1 cellular context compared by ENCODE assay signal in the genomic region with DNA sequence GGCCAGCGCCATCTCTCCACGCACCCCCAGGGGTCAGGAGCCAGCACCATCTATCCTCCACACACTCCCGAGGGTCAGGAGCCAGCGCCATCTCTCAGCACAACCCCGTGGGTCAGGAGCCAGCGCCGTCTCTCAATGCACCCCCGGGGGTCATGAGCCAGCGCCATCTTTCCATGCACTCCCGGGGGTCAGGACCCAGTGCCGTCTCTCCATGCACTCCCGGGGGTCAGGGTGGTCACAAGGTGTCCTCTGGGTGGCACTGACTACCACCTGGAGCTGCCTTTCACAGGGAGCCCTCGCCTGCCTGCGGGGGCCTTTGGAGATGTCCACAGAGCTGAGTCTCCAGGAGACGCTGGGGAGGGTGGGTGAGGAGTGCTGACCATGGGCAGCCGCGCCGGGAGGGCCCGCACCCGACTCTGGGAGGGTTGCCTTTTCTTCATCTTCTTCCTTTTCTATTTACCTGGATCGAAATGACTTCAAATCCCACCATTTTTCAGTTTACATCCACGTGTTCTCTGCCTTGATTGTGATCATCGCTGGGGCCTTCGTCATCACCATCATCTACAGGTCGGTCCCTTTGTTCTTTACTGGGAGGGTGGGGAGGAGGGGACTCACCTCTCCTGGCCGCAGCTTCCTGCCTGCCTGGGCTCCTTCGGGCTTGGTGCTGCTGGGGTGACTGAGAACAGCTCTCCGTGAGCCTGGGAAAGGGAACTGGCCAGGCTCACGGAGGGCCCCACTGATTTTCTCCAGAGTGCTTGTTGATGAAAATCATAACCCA.
TF ChIP-seq lines count a peak whose summit lies in the region.

No MANE protein-coding gene starts in this region.

TF ChIP-seq in GM12891, 5 proteins besides CTCF, POLR2A, EP300 and RAD21:
- TF ChIP-seq PAX5 (IDR thresholded peaks at IDR 0.05; ENCODE audit: insufficient read depth, low read length, severe bottlenecking) (no peak), TAF1 (IDR thresholded peaks at IDR 0.05; ENCODE audit: low read depth, low read length) (no peak), POLR2AphosphoS5 (IDR thresholded peaks at IDR 0.05; ENCODE audit: low read depth, low read length) (no peak), SPI1 (IDR thresholded peaks at IDR 0.05; ENCODE audit: low read depth, low read length) (no peak), POU2F2 (IDR thresholded peaks at IDR 0.05; ENCODE audit: low read depth, low read length) (no peak)
